ENCODE assay signal across 19 cellular contexts in genomic region chr14:104581521-104581920, GRCh38. TPM values are rescaled to one million over a fixed set of nuclear protein-coding genes. Genes with fewer than 3 reads are reported as not detected.
DNase-seq lines count a peak whose midpoint lies in the region; TF ChIP-seq lines count a peak whose summit lies in the region.
"Had no signal": no experiment of that assay in that cellular context is flagged by ENCODE, and none has a peak within 500 bp of the region (broad histone marks: within the 10 kb centered on the region; RNA-seq: fewer than 3 reads in every experiment).

No MANE protein-coding gene starts in this region.

- no peak overlapping the region for H3K4me3 ChIP-seq in BLaER1 treated with 17β-estradiol and CSF1 and Interleukin-3, amounts not matched to agents 10 nM and 100 nM
- no peak overlapping the region for H3K4me3 ChIP-seq in neuronal stem cell (ENCODE audit: low read length in 2 of 2)

- H3K4me1 ChIP-seq in BLaER1 treated with 17β-estradiol and CSF1 and Interleukin-3, amounts not matched to agents 10 nM and 100 nM, result peaks cover 0 to 38% (median 30%) of the 10 kb centered on the region in 10 experiments; a peak in 16 of 20 replicates
- H3K4me1 ChIP-seq in neuronal stem cell (ENCODE audit: control insufficient read depth in 2 of 2, insufficient read depth in 1 of 2, low read depth in 1 of 2, low read length in 2 of 2), result peaks cover 0 to 15% of the 10 kb centered on the region in 2 donors

- peak overlapping the region in 4 of 5 experiments; percentile 48 to 83 (median 57) for H3K27ac Mint-ChIP-seq in brain
- H3K27ac Mint-ChIP-seq: HFFc6 had no signal

- peak overlapping the region; percentile 82 for H3K18ac ChIP-seq in neuronal stem cell (ENCODE audit: low read length)

- peak overlapping the region in 9 of 11 experiments; percentile 13 to 78 (median 66); a peak in 17 of 22 replicates for H3K4me2 ChIP-seq in BLaER1 treated with 17β-estradiol and CSF1 and Interleukin-3, amounts not matched to agents 10 nM and 100 nM
- no peak overlapping the region for H3K4me2 ChIP-seq in neuronal stem cell (ENCODE audit: insufficient read depth, low read length, poor library complexity, severe bottlenecking)
- H3K4me2 ChIP-seq: KMS-11 had no signal

- H2AFZ ChIP-seq in neuronal stem cell (ENCODE audit: low read length), result no peak overlapping the region

- peak overlapping the region; percentile 79 for H2BK5ac ChIP-seq in neuronal stem cell (ENCODE audit: low read length)

- peaks cover 7% of the 10 kb centered on the region for H3K27me3 Mint-ChIP-seq in brain

- peaks cover 0 to 12% (median 0%) of the 10 kb centered on the region in 11 experiments; a peak in 5 of 22 replicates for H3K27me3 ChIP-seq in BLaER1 treated with 17β-estradiol and CSF1 and Interleukin-3, amounts not matched to agents 10 nM and 100 nM
- peaks cover 0 to 74% (median 0%) of the 10 kb centered on the region in 3 experiments for H3K27me3 ChIP-seq in neuronal stem cell (ENCODE audit: control insufficient read depth in 3 of 3, insufficient read depth in 3 of 3, low read depth in 1 of 3, low read length in 3 of 3)

- peak overlapping the region in 2 of 11 experiments; percentile 22 to 41; a peak in 1 of 22 replicates for H3K9ac ChIP-seq in BLaER1 treated with 17β-estradiol and CSF1 and Interleukin-3, amounts not matched to agents 10 nM and 100 nM
- H3K9ac ChIP-seq in neuronal stem cell (ENCODE audit: low read depth, low read length, poor library complexity), result peak overlapping the region; percentile 40
- H3K9ac ChIP-seq: KMS-11 had no signal

- peaks cover 2% of the 10 kb centered on the region for H3K79me1 ChIP-seq in neuronal stem cell (ENCODE audit: low read depth, low read length)

- no peaks in the 10 kb centered on the region for H3K9me3 ChIP-seq in BLaER1 treated with 17β-estradiol and CSF1 and Interleukin-3, amounts not matched to agents 10 nM and 100 nM (replicated peaks in 1 of 11)
- H3K9me3 ChIP-seq in neuronal stem cell (replicated peaks in 1 of 2; ENCODE audit: control insufficient read depth in 2 of 2, insufficient read depth in 1 of 2, low read depth in 1 of 2, low read length in 2 of 2), result peaks cover 0 to 2% of the 10 kb centered on the region in 2 donors

- H4K20me1 ChIP-seq in BLaER1 treated with 17β-estradiol and CSF1 and Interleukin-3, amounts not matched to agents 10 nM and 100 nM, result peaks cover 0 to 25% (median 0%) of the 10 kb centered on the region in 11 experiments; a peak in 5 of 22 replicates

- H4K8ac ChIP-seq in neuronal stem cell (ENCODE audit: low read depth, low read length), result no peak overlapping the region

- no peak overlapping the region for H4K91ac ChIP-seq in neuronal stem cell (ENCODE audit: low read depth, low read length, poor library complexity)

- H3K4me1 Mint-ChIP-seq in brain, result peaks cover 52% of the 10 kb centered on the region

- H2BK15ac ChIP-seq in neuronal stem cell (ENCODE audit: low read length), result peak overlapping the region; percentile 78

- no peak overlapping the region for H3K27ac ChIP-seq in BLaER1 treated with 17β-estradiol and CSF1 and Interleukin-3, amounts not matched to agents 10 nM and 100 nM
- H3K27ac ChIP-seq in neuronal stem cell (replicated peaks; ENCODE audit: low read length), result no peak overlapping the region
- H3K27ac ChIP-seq: 22Rv1, KMS-11 had no signal

- H2BK120ac ChIP-seq in neuronal stem cell (ENCODE audit: low read depth, low read length), result no peak overlapping the region

- H3K4me3 Mint-ChIP-seq in brain, result no peak overlapping the region
- H3K4me3 Mint-ChIP-seq: HFFc6 had no signal

- H3K9me3 Mint-ChIP-seq in brain, result peaks cover 0 to 2% (median 0%) of the 10 kb centered on the region in 5 experiments
- H3K9me3 Mint-ChIP-seq: HFFc6 had no signal

- H3K23ac ChIP-seq in neuronal stem cell (ENCODE audit: low read depth, low read length, poor library complexity), result peak overlapping the region; percentile 77

- H3K36me3 Mint-ChIP-seq in brain, result no peaks in the 10 kb centered on the region

- H2BK12ac ChIP-seq in neuronal stem cell (ENCODE audit: low read length), result peak overlapping the region; percentile 93

- no CpG with 5 or more reads among the region's 9 CpGs for WGBS in neuronal stem cell (ENCODE audit: extremely low coverage in 2 of 2, insufficient read length in 2 of 2, insufficient replicate concordance in 1 of 2), 2 donors

- no peak for TF ChIP-seq CTCF in brain (conservative IDR thresholded peaks at IDR 0.05)

- no peak overlapping the region for H3K4ac ChIP-seq in neuronal stem cell (ENCODE audit: low read length)

- DNase-seq in DMS 273 (lab: John Stamatoyannopoulos, UW; ENCODE audit: unreplicated experiment) (peak; percentile 62), DMS 273 treated with DMSO at 0.1 percent for 48 hours (lab: John Stamatoyannopoulos, UW) (no peak), neuronal stem cell (ENCODE audit: low spot score) (no peak), middle frontal gyrus (ENCODE audit: extremely low spot score, low spot score) (no peak)
- DNase-seq in central memory CD4-positive, alpha-beta T cell, result no peak
- no peak for DNase-seq in stimulated activated CD4-positive, alpha-beta T cell treated with anti-CD3 and anti-CD28 coated beads, Interleukin-4, amount 100 ng/mL, for 1 hour
- DNase-seq: C1 segment of cervical spinal cord, GOT3, HFFc6, NCI-H1048, NCI-H1436 treated with DMSO at 0.1 percent for 48 hours, NCI-H2029 treated with DMSO at 0.1 percent for 48 hours, NCI-H748 treated with DMSO at 0.1 percent for 48 hours, OCI-M1 had no signal

- H3K36me3 ChIP-seq in BLaER1 treated with 17β-estradiol and CSF1 and Interleukin-3, amounts not matched to agents 10 nM and 100 nM, result no peaks in the 10 kb centered on the region
- H3K36me3 ChIP-seq in neuronal stem cell (replicated peaks in 1 of 2; ENCODE audit: control insufficient read depth in 2 of 2, insufficient read depth in 2 of 2, low read length in 2 of 2), result no peaks in the 10 kb centered on the region

- H3K14ac ChIP-seq in neuronal stem cell (ENCODE audit: low read length), result no peak overlapping the region

- H2AK5ac ChIP-seq in neuronal stem cell (ENCODE audit: low read depth, low read length), result peak overlapping the region; percentile 66

RNA-seq across cellular contexts. Expression of gene C14orf180, which starts 2.0 kb away (rescaled TPM):
- not detected for polyA plus RNA-seq in brain (ENCODE audit: insufficient read depth, low read depth, low replicate concordance)
- not detected for polyA plus RNA-seq in neuronal stem cell (2013, experiment 1 of 2)
- polyA plus RNA-seq in neuronal stem cell (2013, experiment 2 of 2), result not detected
- polyA plus RNA-seq: AG04450 had no signal

RNA-seq across cellular contexts. Expression of gene TMEM179, which starts 23.1 kb away (rescaled TPM):
- polyA plus RNA-seq in brain (ENCODE audit: insufficient read depth, low read depth, low replicate concordance), result 69.2 TPM
- 3.0 TPM for polyA plus RNA-seq in neuronal stem cell (2013, experiment 1 of 2)
- 2.8 TPM for polyA plus RNA-seq in neuronal stem cell (2013, experiment 2 of 2)
